ENCODE assay signal across 1 cellular context in genomic region chr15:46394463-46394862, GRCh38.
TF ChIP-seq lines count a peak whose summit lies in the region.

No MANE protein-coding gene starts in this region.

TF ChIP-seq in H1, 55 proteins besides CTCF, POLR2A, EP300 and RAD21 (continued from another document):
- TF ChIP-seq JUND (IDR thresholded peaks at IDR 0.05; ENCODE audit: low read length) (no peak), TAF1 (IDR thresholded peaks at IDR 0.05; ENCODE audit: low read depth, low read length) (no peak), GTF2F1 (IDR thresholded peaks at IDR 0.05; ENCODE audit: borderline replicate concordance, low read depth, low read length) (no peak)
TF ChIP-seq in H1: peak in this region for 0.
